Comparison of ENCODE assay signal across 12 cellular contexts in the genomic region with DNA sequence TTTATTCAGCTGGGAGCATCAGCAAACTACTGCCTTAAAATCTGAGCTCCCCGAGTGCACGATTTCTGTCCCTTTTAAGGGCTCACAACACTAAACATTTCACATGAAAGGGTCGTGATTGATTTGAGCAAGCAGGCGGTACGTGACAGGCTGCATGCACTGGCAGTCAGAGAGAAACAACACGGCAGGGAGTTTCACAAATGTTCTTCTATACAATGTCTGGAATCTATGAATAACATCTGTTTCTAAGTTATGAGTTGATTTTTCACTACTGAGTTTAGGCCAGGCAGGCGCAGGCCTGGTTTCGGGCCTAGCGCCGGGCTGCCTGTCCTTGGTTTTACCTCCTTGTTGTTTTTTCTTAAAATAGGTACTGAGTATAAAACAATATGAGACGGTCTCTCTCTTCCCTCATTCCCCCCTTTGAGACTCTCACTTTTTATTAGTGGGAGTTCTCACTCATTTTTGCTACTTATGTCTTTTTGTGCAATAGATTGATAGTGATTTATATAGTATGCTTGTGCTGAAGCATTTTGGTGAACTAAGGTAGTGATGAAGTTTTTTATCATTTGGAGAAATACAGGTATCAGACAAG. TPM values are rescaled to one million over a fixed set of nuclear protein-coding genes. Genes with fewer than 3 reads are reported as not detected.
DNase-seq lines count a peak whose midpoint lies in the region; ATAC-seq, FAIRE-seq and TF ChIP-seq lines count a peak whose summit lies in the region.
"Not testable (repeated sequence)": the region's sequence is repeated elsewhere in the genome, so short reads cannot be mapped to it uniquely, and the experiment has no call there.
"Had no signal": no experiment of that assay in that cellular context is flagged by ENCODE, and none has a peak within 500 bp of the region (broad histone marks: within the 10 kb centered on the region; RNA-seq: fewer than 3 reads in every experiment).

No MANE protein-coding gene starts in this region.

- peaks cover 15% of the 10 kb centered on the region for H3K36me3 Mint-ChIP-seq in activated CD4-positive, alpha-beta T cell treated with anti-CD3 and anti-CD28 coated beads for 36 hours (ENCODE audit: low read depth)
- peaks cover 32% of the 10 kb centered on the region for H3K36me3 Mint-ChIP-seq in activated T-cell treated with anti-CD3 and anti-CD28 coated beads, Interleukin-2, amount 50 U/mL, for 24 hours (ENCODE audit: low read depth)
- not testable (repeated sequence) for H3K36me3 Mint-ChIP-seq in activated naive CD4-positive, alpha-beta T cell treated with anti-CD3 and anti-CD28 coated beads for 36 hours (ENCODE audit: low read depth)
- H3K36me3 Mint-ChIP-seq in neural progenitor cell = peaks cover 12% of the 10 kb centered on the region

- not testable (repeated sequence) for H2AFZ ChIP-seq in HCT116 (ENCODE audit: low read depth, low read length, poor library complexity, severe bottlenecking); H1 (ENCODE audit: low read length); neural progenitor cell (replicated peaks)

- TF ChIP-seq POLR2A in HCT116 (IDR thresholded peaks at IDR 0.05; ENCODE audit: borderline replicate concordance, extremely low read depth, insufficient read depth, insufficient read length); H1 (IDR thresholded peaks at IDR 0.05; ENCODE audit: control extremely low read depth in 1 of 2, low read depth in 2 of 2, low read length in 2 of 2): not testable (repeated sequence)

- BruUV-seq in HCT116 (replicated peaks; lab: Mats Ljungman, UMichigan) = not testable (repeated sequence)

- not testable (repeated sequence) for H3K4me2 ChIP-seq in HCT116 (ENCODE audit: low read length); H1 (ENCODE audit: insufficient read depth in 1 of 2, low read depth in 2 of 2, low read length in 2 of 2); neural progenitor cell

- H3K27ac Mint-ChIP-seq in activated CD4-positive, alpha-beta T cell treated with anti-CD3 and anti-CD28 coated beads for 36 hours = peak overlapping the region; percentile 5
- H3K27ac Mint-ChIP-seq in activated T-cell treated with anti-CD3 and anti-CD28 coated beads, Interleukin-2, amount 50 U/mL, for 24 hours = peak overlapping the region; percentile 31
- H3K27ac Mint-ChIP-seq in activated naive CD4-positive, alpha-beta T cell treated with anti-CD3 and anti-CD28 coated beads for 36 hours = peak overlapping the region; percentile 14
- H3K27ac Mint-ChIP-seq in neural progenitor cell = not testable (repeated sequence)

- not testable (repeated sequence) for H4K5ac ChIP-seq in H1 (ENCODE audit: insufficient read length, low read depth, low read length)

- H3K9me3 Mint-ChIP-seq in activated CD4-positive, alpha-beta T cell treated with anti-CD3 and anti-CD28 coated beads for 36 hours (ENCODE audit: low read depth); activated T-cell treated with anti-CD3 and anti-CD28 coated beads, Interleukin-2, amount 50 U/mL, for 24 hours; activated naive CD4-positive, alpha-beta T cell treated with anti-CD3 and anti-CD28 coated beads for 36 hours; neural progenitor cell: not testable (repeated sequence)

- H3K4me3 ChIP-seq in HCT116 (replicated peaks in 1 of 2; ENCODE audit: low read depth in 1 of 2, low read length in 2 of 2); H1 (ENCODE audit: extremely low read depth in 1 of 4, insufficient read depth in 2 of 4, low read depth in 3 of 4, low read length in 4 of 4); neural progenitor cell: not testable (repeated sequence)

- peaks cover 33% of the 10 kb centered on the region for H3F3A ChIP-seq in neural progenitor cell (ENCODE audit: low read depth)

- H2BK5ac ChIP-seq in H1 (ENCODE audit: low read depth, low read length) = 0 out of 2 replicates have a peak overlapping the region, but pooled peaks have one; percentile 18

- not testable (repeated sequence) for H2BK15ac ChIP-seq in H1 (ENCODE audit: low read length)

- not testable (repeated sequence) for H3K4me1 ChIP-seq in HCT116 (ENCODE audit: control insufficient read depth in 1 of 2, insufficient read depth in 2 of 2, low read length in 2 of 2)
- H3K4me1 ChIP-seq in H1 (replicated peaks in 1 of 4; ENCODE audit: control insufficient read depth in 3 of 4, insufficient read depth in 4 of 4, low read length in 3 of 4) (peaks cover 5 to 20% (median 12%) of the 10 kb centered on the region in 4 experiments), neural progenitor cell (peaks cover 22% of the 10 kb centered on the region)

- not testable (repeated sequence) for H2BK120ac ChIP-seq in H1 (replicated peaks; ENCODE audit: low read depth, low read length)

- peaks cover 12% of the 10 kb centered on the region for H3K4me1 Mint-ChIP-seq in activated CD4-positive, alpha-beta T cell treated with anti-CD3 and anti-CD28 coated beads for 36 hours
- peaks cover 31% of the 10 kb centered on the region for H3K4me1 Mint-ChIP-seq in activated T-cell treated with anti-CD3 and anti-CD28 coated beads, Interleukin-2, amount 50 U/mL, for 24 hours (ENCODE audit: low read depth)
- H3K4me1 Mint-ChIP-seq in activated naive CD4-positive, alpha-beta T cell treated with anti-CD3 and anti-CD28 coated beads for 36 hours (ENCODE audit: low read depth) = peaks cover 23% of the 10 kb centered on the region
- H3K4me1 Mint-ChIP-seq in neural progenitor cell = peaks cover 25% of the 10 kb centered on the region

- not testable (repeated sequence) for TF ChIP-seq RAD21 in HCT116 (IDR thresholded peaks at IDR 0.05; ENCODE audit: low read depth); H1 (IDR thresholded peaks at IDR 0.05 in 1 of 2, conservative IDR thresholded peaks at IDR 0.05 in 1 of 2; ENCODE audit: low read depth in 2 of 2, low read length in 2 of 2)

- TF ChIP-seq EP300 in H1 (IDR thresholded peaks at IDR 0.05; ENCODE audit: borderline replicate concordance in 1 of 2, low read depth in 2 of 2, low read length in 2 of 2) = not testable (repeated sequence)

- TF ChIP-seq CTCF in HCT116 (IDR thresholded peaks at IDR 0.05 in 2 of 3, conservative IDR thresholded peaks at IDR 0.05 in 1 of 3; ENCODE audit: borderline replicate concordance in 1 of 3, insufficient read depth in 1 of 3, low read depth in 2 of 3, low read length in 2 of 3); H1 (IDR thresholded peaks at IDR 0.05; ENCODE audit: control extremely low read depth in 1 of 3, insufficient read depth in 1 of 3, low read depth in 1 of 3, low read length in 3 of 3); neural progenitor cell (IDR thresholded peaks at IDR 0.05): not testable (repeated sequence)

- H3K4me3 Mint-ChIP-seq in activated CD4-positive, alpha-beta T cell treated with anti-CD3 and anti-CD28 coated beads for 36 hours; activated T-cell treated with anti-CD3 and anti-CD28 coated beads, Interleukin-2, amount 50 U/mL, for 24 hours; activated naive CD4-positive, alpha-beta T cell treated with anti-CD3 and anti-CD28 coated beads for 36 hours: not testable (repeated sequence)
- peak overlapping the region; percentile 43 for H3K4me3 Mint-ChIP-seq in neural progenitor cell

- H3K27me3 ChIP-seq in HCT116 (ENCODE audit: insufficient read depth, low read length); H1 (replicated peaks in 1 of 4; ENCODE audit: control insufficient read depth in 3 of 4, extremely low read depth in 1 of 4, insufficient read depth in 3 of 4, low read length in 3 of 4); neural progenitor cell: not testable (repeated sequence)

- not testable (repeated sequence) for H3K79me1 ChIP-seq in H1 (ENCODE audit: low read depth, low read length)

- not testable (repeated sequence) for H3K27ac ChIP-seq in HCT116 (ENCODE audit: low read depth, low read length); H1 (ENCODE audit: low read depth, low read length); neural progenitor cell

- RAD21 ChIA-PET in HCT116 (lab: Charles Lee; ENCODE audit: low non-redundant PET in 1 of 2, low total read pairs in 2 of 2, uncharacterized antibody in 2 of 2, unreplicated experiment in 2 of 2) = not testable (repeated sequence)

- FAIRE-seq in H1 (lab: Jason Lieb, UNC) = not testable (repeated sequence)

- not testable (repeated sequence) for H4K8ac ChIP-seq in H1 (ENCODE audit: extremely low read depth, insufficient read depth, low read length)

- H3K4ac ChIP-seq in H1 (replicated peaks; ENCODE audit: insufficient read length, low read depth, low read length) = not testable (repeated sequence)

- intact Hi-C loops in HCT116 (cut with micrococcal nuclease); activated CD4-positive, alpha-beta T cell treated with anti-CD3 and anti-CD28 coated beads for 36 hours (cut with DNase I, micrococcal nuclease); activated naive CD4-positive, alpha-beta T cell treated with anti-CD3 and anti-CD28 coated beads for 36 hours (cut with micrococcal nuclease): not testable (repeated sequence)

- not testable (repeated sequence) for ATAC-seq in HCT116; activated CD4-positive, alpha-beta T cell treated with anti-CD3 and anti-CD28 coated beads for 36 hours

- H3K18ac ChIP-seq in H1 (ENCODE audit: extremely low read depth, low read length) = not testable (repeated sequence)

- H3K9ac ChIP-seq in HCT116 (ENCODE audit: low read length); H1 (replicated peaks in 1 of 4; ENCODE audit: extremely low read depth in 1 of 4, low read depth in 3 of 4, low read length in 3 of 4); neural progenitor cell: not testable (repeated sequence)

- not testable (repeated sequence) for H3K27me3 Mint-ChIP-seq in activated CD4-positive, alpha-beta T cell treated with anti-CD3 and anti-CD28 coated beads for 36 hours; activated T-cell treated with anti-CD3 and anti-CD28 coated beads, Interleukin-2, amount 50 U/mL, for 24 hours; activated naive CD4-positive, alpha-beta T cell treated with anti-CD3 and anti-CD28 coated beads for 36 hours (ENCODE audit: low read depth); neural progenitor cell (ENCODE audit: insufficient read depth, low read depth)

- DNase-seq in HCT116 (ENCODE audit: low read depth, low spot score); activated CD4-positive, alpha-beta T cell treated with anti-CD3 and anti-CD28 coated beads for 36 hours; activated T-cell treated with anti-CD3 and anti-CD28 coated beads, Interleukin-2, amount 50 U/mL, for 24 hours; activated naive CD4-positive, alpha-beta T cell treated with anti-CD3 and anti-CD28 coated beads for 36 hours; H1 (ENCODE audit: low read depth in 1 of 2, low spot score in 2 of 2); neural progenitor cell (ENCODE audit: low spot score): not testable (repeated sequence)

- POLR2A ChIA-PET in HCT116 (lab: Charles Lee); activated CD4-positive, alpha-beta T cell treated with anti-CD3 and anti-CD28 coated beads for 36 hours (lab: Charles Lee): not testable (repeated sequence)
- POLR2A ChIA-PET in H1 (lab: Charles Lee; ENCODE audit: partially characterized antibody) = interaction anchor here (1.1 to 4.8 kb wide), 7 partner anchors 10 to 38 kb away, joined by 4 to 27 read pairs (median 10); partner anchors contain the start of genes AURKAIP1 and CCNL2

- H2BK20ac ChIP-seq in H1 (ENCODE audit: low read length) = not testable (repeated sequence)

- WGBS in H1 (ENCODE audit: extremely low coverage in 1 of 2, insufficient coverage in 1 of 2, insufficient read length in 1 of 2, insufficient replicate concordance in 2 of 2, low coverage in 1 of 2, low lambda C conversion rate in 2 of 2, missing lambda C conversion rate in 1 of 2), 2 experiments = 96% methylated on average over 11 of the region's 11 CpGs; no CpG with 5 or more reads in 1 of the 2 experiments

- not testable (repeated sequence) for H4K20me1 ChIP-seq in HCT116 (ENCODE audit: insufficient read depth); H1 (replicated peaks in 1 of 2; ENCODE audit: control insufficient read depth in 1 of 2, insufficient read depth in 2 of 2, low read length in 2 of 2)
- peaks cover 34% of the 10 kb centered on the region for H4K20me1 ChIP-seq in neural progenitor cell (ENCODE audit: low read depth)

- not testable (repeated sequence) for H3K23ac ChIP-seq in H1 (ENCODE audit: insufficient read length)

- CTCF ChIA-PET in HCT116 (lab: Charles Lee); activated CD4-positive, alpha-beta T cell treated with anti-CD3 and anti-CD28 coated beads for 36 hours (lab: Charles Lee); activated naive CD4-positive, alpha-beta T cell treated with anti-CD3 and anti-CD28 coated beads for 36 hours (lab: Charles Lee): not testable (repeated sequence)
- CTCF ChIA-PET in H1 (lab: Charles Lee; ENCODE audit: partially characterized antibody) = interaction anchor here (0.9 to 5.1 kb wide), 5 partner anchors 11 to 93 kb away, joined by 3 to 32 read pairs (median 6); no protein-coding TSS in a partner anchor

- not testable (repeated sequence) for H3K56ac ChIP-seq in H1 (replicated peaks; ENCODE audit: insufficient read length, low read depth, low read length)

- H3K36me3 ChIP-seq in HCT116 (ENCODE audit: control insufficient read depth in 1 of 2, insufficient read depth in 2 of 2, low read length in 2 of 2); neural progenitor cell: not testable (repeated sequence)
- peaks cover 0 to 19% (median 1%) of the 10 kb centered on the region in 4 experiments; a peak in 2 of 8 replicates for H3K36me3 ChIP-seq in H1 (ENCODE audit: control insufficient read depth in 2 of 4, insufficient read depth in 4 of 4, low read length in 3 of 4)

- H2AK5ac ChIP-seq in H1 (ENCODE audit: low read depth, low read length) = 0 out of 2 replicates have a peak overlapping the region, but pooled peaks have one; percentile 39

- not testable (repeated sequence) for H4K91ac ChIP-seq in H1 (replicated peaks; ENCODE audit: insufficient read length, low read length)

- H3K23me2 ChIP-seq in H1 (ENCODE audit: low read depth, low read length) = not testable (repeated sequence)

- not testable (repeated sequence) for H3K9me2 ChIP-seq in HCT116 (ENCODE audit: insufficient read depth)

- H3K79me2 ChIP-seq in HCT116 (ENCODE audit: insufficient read depth, low read length) (peaks cover 24% of the 10 kb centered on the region), H1 (ENCODE audit: control insufficient read depth in 1 of 2, insufficient read depth in 2 of 2, low read length in 2 of 2) (peaks cover 10 to 17% of the 10 kb centered on the region in 2 experiments), neural progenitor cell (ENCODE audit: low read depth) (peaks cover 35% of the 10 kb centered on the region)

- H3K14ac ChIP-seq in H1 (ENCODE audit: insufficient read length) = not testable (repeated sequence)

- not testable (repeated sequence) for H3K9me3 ChIP-seq in HCT116 (ENCODE audit: control insufficient read depth in 1 of 2, insufficient read depth in 1 of 2, low read depth in 1 of 2, low read length in 2 of 2); H1 (ENCODE audit: insufficient read depth in 2 of 2, low read depth in 1 of 2, low read length in 1 of 2); neural progenitor cell (ENCODE audit: low read depth)

- H2BK12ac ChIP-seq in H1 (ENCODE audit: low read depth, low read length) = 0 out of 2 replicates have a peak overlapping the region, but pooled peaks have one; percentile 39

RNA-seq across cellular contexts. Expression of gene MRPL20, which starts 5.3 kb away (rescaled TPM):
- 131 TPM for total RNA-seq in HCT116 (2021; ENCODE audit: unreplicated experiment)
- 112 and 144 TPM in 2 replicates for polyA plus RNA-seq in HCT116 (2012)
- total RNA-seq in activated CD4-positive, alpha-beta T cell treated with anti-CD3 and anti-CD28 coated beads for 36 hours = 100 to 1,000 TPM; 126 to 143 TPM
- total RNA-seq in activated naive CD4-positive, alpha-beta T cell treated with anti-CD3 and anti-CD28 coated beads for 36 hours = 100 to 1,000 TPM; 103 to 107 TPM
- 126 and 130 TPM in 2 replicates for total RNA-seq in H1 (2021; fragmentation: NEBNext Ultra II Directional; extraction: Animal tissue kit (Norgen Biotek cat#: 25700))
- polyA plus RNA-seq in H1 (2011; rRNA removed) = 138 and 151 TPM in 2 replicates
- polyA plus RNA-seq in H1 (2011; cell fraction: cytosol; rRNA removed) = 155 TPM
- 119 TPM for polyA plus RNA-seq in H1 (2011; cell fraction: nucleus; rRNA removed)
- 199 to 245 TPM (median 224 TPM) in 4 replicates for polyA plus RNA-seq in H1 (2012, experiment 1 of 2)
- polyA plus RNA-seq in H1 (2012, experiment 2 of 2) = 282 TPM
- 197 TPM for polyA plus RNA-seq in H1 (2013, experiment 1 of 2)
- 188 TPM for polyA plus RNA-seq in H1 (2013, experiment 2 of 2)
- polyA minus RNA-seq in H1 (2011; rRNA and poly(A)+ RNA removed) = 67.9 and 70.9 TPM in 2 replicates
- 82.3 TPM for polyA minus RNA-seq in H1 (2011; cell fraction: cytosol; rRNA and poly(A)+ RNA removed)
- 51.4 TPM for polyA minus RNA-seq in H1 (2011; cell fraction: nucleus; rRNA and poly(A)+ RNA removed)
- total RNA-seq in neural progenitor cell (ENCODE audit: low replicate concordance) = 89.0 and 96.1 TPM in 2 replicates

RNA-seq across cellular contexts. Expression of gene ANKRD65, which starts 8.7 kb away (rescaled TPM):
- total RNA-seq in HCT116 (2021; ENCODE audit: unreplicated experiment) (not detected), neural progenitor cell (ENCODE audit: low replicate concordance) (0.15 and 1.7 TPM in 2 replicates)
- polyA plus RNA-seq in HCT116 (2012) = 0.06 and 0.07 TPM in 2 replicates
- total RNA-seq in activated CD4-positive, alpha-beta T cell treated with anti-CD3 and anti-CD28 coated beads for 36 hours = not detected
- not detected for total RNA-seq in activated naive CD4-positive, alpha-beta T cell treated with anti-CD3 and anti-CD28 coated beads for 36 hours
- total RNA-seq in H1 (2021; fragmentation: NEBNext Ultra II Directional; extraction: Animal tissue kit (Norgen Biotek cat#: 25700)) = 1.8 and 2.2 TPM in 2 replicates
- polyA plus RNA-seq in H1 (2011; rRNA removed) = 1.7 and 2.0 TPM in 2 replicates
- 3.2 TPM for polyA plus RNA-seq in H1 (2011; cell fraction: cytosol; rRNA removed)
- polyA plus RNA-seq in H1 (2011; cell fraction: nucleus; rRNA removed) = 6.6 TPM
- polyA plus RNA-seq in H1 (2012, experiment 1 of 2) = 2.6 to 3.5 TPM (median 3.3 TPM) in 4 replicates
- polyA plus RNA-seq in H1 (2012, experiment 2 of 2) = 3.2 TPM
- polyA plus RNA-seq in H1 (2013, experiment 1 of 2) = 1.2 TPM
- 1.3 TPM for polyA plus RNA-seq in H1 (2013, experiment 2 of 2)
- 0.73 and 0.80 TPM in 2 replicates for polyA minus RNA-seq in H1 (2011; rRNA and poly(A)+ RNA removed)
- polyA minus RNA-seq in H1 (2011; cell fraction: cytosol; rRNA and poly(A)+ RNA removed) = 1.7 TPM
- polyA minus RNA-seq in H1 (2011; cell fraction: nucleus; rRNA and poly(A)+ RNA removed) = 2.2 TPM
- total RNA-seq: A172; B cell; Calu3; CD8-positive, alpha-beta T cell; IMR-90 had no signal

RNA-seq across cellular contexts. Expression of gene CCNL2, which starts 13.3 kb away (rescaled TPM):
- total RNA-seq in HCT116 (2021; ENCODE audit: unreplicated experiment) (173 TPM), neural progenitor cell (ENCODE audit: low replicate concordance) (143 and 198 TPM in 2 replicates)
- polyA plus RNA-seq in HCT116 (2012) = 125 and 138 TPM in 2 replicates
- total RNA-seq in activated CD4-positive, alpha-beta T cell treated with anti-CD3 and anti-CD28 coated beads for 36 hours = 10 to 100 TPM; 73.6 to 89.7 TPM
- total RNA-seq in activated naive CD4-positive, alpha-beta T cell treated with anti-CD3 and anti-CD28 coated beads for 36 hours = 100 to 1,000 TPM in 1 of 2 experiments, 10 to 100 TPM in 1; 97.7 to 108 TPM
- 120 TPM in 2 replicates for total RNA-seq in H1 (2021; fragmentation: NEBNext Ultra II Directional; extraction: Animal tissue kit (Norgen Biotek cat#: 25700))
- 79.8 and 121 TPM in 2 replicates for polyA plus RNA-seq in H1 (2011; rRNA removed)
- polyA plus RNA-seq in H1 (2011; cell fraction: cytosol; rRNA removed) = 153 TPM
- 606 TPM for polyA plus RNA-seq in H1 (2011; cell fraction: nucleus; rRNA removed)
- polyA plus RNA-seq in H1 (2012, experiment 1 of 2) = 111 to 127 TPM (median 117 TPM) in 4 replicates
- 46.7 TPM for polyA plus RNA-seq in H1 (2012, experiment 2 of 2)
- polyA plus RNA-seq in H1 (2013, experiment 1 of 2) = 109 TPM
- polyA plus RNA-seq in H1 (2013, experiment 2 of 2) = 91.9 TPM
- 66.3 and 81.1 TPM in 2 replicates for polyA minus RNA-seq in H1 (2011; rRNA and poly(A)+ RNA removed)
- 48.5 TPM for polyA minus RNA-seq in H1 (2011; cell fraction: cytosol; rRNA and poly(A)+ RNA removed)
- 142 TPM for polyA minus RNA-seq in H1 (2011; cell fraction: nucleus; rRNA and poly(A)+ RNA removed)

RNA-seq across cellular contexts. Expression of gene VWA1, which starts 23.1 kb away (rescaled TPM):
- total RNA-seq in HCT116 (2021; ENCODE audit: unreplicated experiment) = 50.6 TPM
- polyA plus RNA-seq in HCT116 (2012) = 17.5 and 18.9 TPM in 2 replicates
- under 1 TPM; 0.56 to 0.78 TPM for total RNA-seq in activated CD4-positive, alpha-beta T cell treated with anti-CD3 and anti-CD28 coated beads for 36 hours
- total RNA-seq in activated naive CD4-positive, alpha-beta T cell treated with anti-CD3 and anti-CD28 coated beads for 36 hours = under 1 TPM; 0.72 to 0.74 TPM
- total RNA-seq in H1 (2021; fragmentation: NEBNext Ultra II Directional; extraction: Animal tissue kit (Norgen Biotek cat#: 25700)) = 36.6 and 42.0 TPM in 2 replicates
- polyA plus RNA-seq in H1 (2011; rRNA removed) = 16.0 and 19.5 TPM in 2 replicates
- 15.8 TPM for polyA plus RNA-seq in H1 (2011; cell fraction: cytosol; rRNA removed)
- polyA plus RNA-seq in H1 (2011; cell fraction: nucleus; rRNA removed) = 26.0 TPM
- polyA plus RNA-seq in H1 (2012, experiment 1 of 2) = 15.3 to 20.4 TPM (median 19.1 TPM) in 4 replicates
- polyA plus RNA-seq in H1 (2012, experiment 2 of 2) = 11.3 TPM
- 32.5 TPM for polyA plus RNA-seq in H1 (2013, experiment 1 of 2)
- polyA plus RNA-seq in H1 (2013, experiment 2 of 2) = 30.8 TPM
- polyA minus RNA-seq in H1 (2011; rRNA and poly(A)+ RNA removed) = 3.7 and 6.6 TPM in 2 replicates
- 13.1 TPM for polyA minus RNA-seq in H1 (2011; cell fraction: cytosol; rRNA and poly(A)+ RNA removed)
- 13.6 TPM for polyA minus RNA-seq in H1 (2011; cell fraction: nucleus; rRNA and poly(A)+ RNA removed)
- total RNA-seq in neural progenitor cell (ENCODE audit: low replicate concordance) = 2.4 and 7.0 TPM in 2 replicates
- total RNA-seq: B cell; CD8-positive, alpha-beta T cell had no signal

RNA-seq across cellular contexts. Expression of gene ATAD3C, which starts 37.1 kb away (rescaled TPM):
- total RNA-seq in HCT116 (2021; ENCODE audit: unreplicated experiment) (0.61 TPM), neural progenitor cell (ENCODE audit: low replicate concordance) (not detected in 2 replicates)
- 0.31 and 0.53 TPM in 2 replicates for polyA plus RNA-seq in HCT116 (2012)
- total RNA-seq in activated CD4-positive, alpha-beta T cell treated with anti-CD3 and anti-CD28 coated beads for 36 hours = under 1 TPM; 0.30 to 0.39 TPM
- total RNA-seq in activated naive CD4-positive, alpha-beta T cell treated with anti-CD3 and anti-CD28 coated beads for 36 hours = under 1 TPM; 0.42 to 0.57 TPM
- total RNA-seq in H1 (2021; fragmentation: NEBNext Ultra II Directional; extraction: Animal tissue kit (Norgen Biotek cat#: 25700)) = 1.3 and 2.0 TPM in 2 replicates
- 2.7 and 2.8 TPM in 2 replicates for polyA plus RNA-seq in H1 (2011; rRNA removed)
- 2.3 TPM for polyA plus RNA-seq in H1 (2011; cell fraction: cytosol; rRNA removed)
- polyA plus RNA-seq in H1 (2011; cell fraction: nucleus; rRNA removed) = 10.7 TPM
- polyA plus RNA-seq in H1 (2012, experiment 1 of 2) = 3.1 to 5.1 TPM (median 3.8 TPM) in 4 replicates
- polyA plus RNA-seq in H1 (2012, experiment 2 of 2) = 1.9 TPM
- polyA plus RNA-seq in H1 (2013, experiment 1 of 2) = 1.1 TPM
- polyA plus RNA-seq in H1 (2013, experiment 2 of 2) = 0.74 TPM
- polyA minus RNA-seq in H1 (2011; rRNA and poly(A)+ RNA removed) = 0.57 and 0.88 TPM in 2 replicates
- polyA minus RNA-seq in H1 (2011; cell fraction: cytosol; rRNA and poly(A)+ RNA removed) = 0.73 TPM
- polyA minus RNA-seq in H1 (2011; cell fraction: nucleus; rRNA and poly(A)+ RNA removed) = 3.2 TPM
- total RNA-seq: A172, GM23248, IMR-90 had no signal
- polyA plus RNA-seq: IMR-90 had no signal
